In the genomic region with DNA sequence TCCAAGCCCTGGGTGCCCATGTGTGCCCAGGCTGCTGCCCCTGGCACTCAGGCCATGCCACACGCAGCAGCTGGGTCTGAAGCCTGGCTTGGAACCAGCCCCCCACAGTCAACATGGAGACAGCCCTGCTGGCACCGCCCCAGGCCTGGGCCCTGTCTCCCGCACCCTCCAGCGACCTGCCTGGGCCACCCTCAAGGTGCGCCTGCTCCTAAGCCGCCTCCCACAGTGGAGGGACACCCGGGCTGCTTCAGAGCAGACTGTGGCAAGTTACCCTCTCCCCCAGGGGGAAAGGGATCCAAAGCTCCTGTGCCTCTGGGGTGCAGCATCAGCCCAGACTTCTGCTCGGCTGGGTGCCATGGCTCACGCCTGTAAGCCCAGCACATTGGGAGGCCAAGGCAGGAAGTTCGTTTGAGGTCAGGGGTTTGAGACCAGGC, we compare ENCODE assay signal across 1 cellular context.
TF ChIP-seq lines count a peak whose summit lies in the region.

No MANE protein-coding gene starts in this region.

TF ChIP-seq in WTC11, 78 proteins besides CTCF, POLR2A, EP300 and RAD21 (continued from another document):
- TF ChIP-seq E2F1 (CRISPR knock-in tag; IDR thresholded peaks at IDR 0.05) (no peak), STAT6 (CRISPR knock-in tag; conservative IDR thresholded peaks at IDR 0.05; ENCODE audit: low read depth) (no peak), CBFB (CRISPR knock-in tag; IDR thresholded peaks at IDR 0.05; ENCODE audit: low read depth) (no peak), GTF2I (CRISPR knock-in tag; conservative IDR thresholded peaks at IDR 0.05) (no peak), NFYB (CRISPR knock-in tag; conservative IDR thresholded peaks at IDR 0.05; ENCODE audit: low read depth) (no peak)
